In genomic region chr17:59844884-59845594, GRCh38 we compare ENCODE assay signal across 1 cellular context.
TF ChIP-seq lines count a peak whose summit lies in the region.

No MANE protein-coding gene starts in this region.

TF ChIP-seq in K562, 482 proteins besides CTCF, POLR2A, EP300 and RAD21 (continued from another document and continues in another):
- no peak for TF ChIP-seq ETS2 (tag; IDR thresholded peaks at IDR 0.05; ENCODE audit: borderline replicate concordance, poor library complexity, severe bottlenecking)
- TF ChIP-seq RBFOX2 (IDR thresholded peaks at IDR 0.05; ENCODE audit: low read depth, low read length), result no peak
- no peak for TF ChIP-seq ZBTB5 (IDR thresholded peaks at IDR 0.05)
- TF ChIP-seq ETV5 (CRISPR knock-in tag; IDR thresholded peaks at IDR 0.05; ENCODE audit: low read depth), result no peak
- TF ChIP-seq SRSF1 (IDR thresholded peaks at IDR 0.05; ENCODE audit: low read depth, low read length), result no peak
- TF ChIP-seq STAT5B (CRISPR knock-in tag; IDR thresholded peaks at IDR 0.05), result no peak
- peak; percentile 83 for TF ChIP-seq SIRT6 (IDR thresholded peaks at IDR 0.05; ENCODE audit: low read depth, low read length)
- TF ChIP-seq EHMT2 (IDR thresholded peaks at IDR 0.05), result no peak
- no peak for TF ChIP-seq ELK1 (CRISPR knock-in tag; IDR thresholded peaks at IDR 0.05)
- no peak for TF ChIP-seq ZBTB8A (IDR thresholded peaks at IDR 0.05; ENCODE audit: partially characterized antibody)
- peak; percentile 17; the same call in 1 of the 2 replicates for TF ChIP-seq VEZF1 (CRISPR knock-in tag; IDR thresholded peaks at IDR 0.05)
- TF ChIP-seq ZNF445 (CRISPR knock-in tag; IDR thresholded peaks at IDR 0.05; ENCODE audit: low read depth), result peak; percentile 41; the same call in 1 of the 2 replicates
- no peak for TF ChIP-seq RREB1 (CRISPR knock-in tag; IDR thresholded peaks at IDR 0.05)
- no peak for TF ChIP-seq ZNF444 (CRISPR knock-in tag; IDR thresholded peaks at IDR 0.05)
- TF ChIP-seq XRCC5 (IDR thresholded peaks at IDR 0.05; ENCODE audit: low read depth, low read length), result no peak
- no peak for TF ChIP-seq ZNF449 (CRISPR knock-in tag; IDR thresholded peaks at IDR 0.05)
- no peak for TF ChIP-seq SMC3 (conservative IDR thresholded peaks at IDR 0.05; ENCODE audit: insufficient read depth, low read depth, low read length)
- TF ChIP-seq U2AF2 (optimal IDR thresholded peaks at IDR 0.05; ENCODE audit: low read depth, low read length), result no peak
- no peak for TF ChIP-seq ZNF395 (CRISPR knock-in tag; IDR thresholded peaks at IDR 0.05)
- no peak for TF ChIP-seq ZNF696 (CRISPR knock-in tag; conservative IDR thresholded peaks at IDR 0.05)
- TF ChIP-seq REST (CRISPR knock-in tag; IDR thresholded peaks at IDR 0.05; ENCODE audit: low read depth), result no peak
- TF ChIP-seq ZNF655 (CRISPR knock-in tag; IDR thresholded peaks at IDR 0.05), result no peak
- no peak for TF ChIP-seq TARDBP (IDR thresholded peaks at IDR 0.05)
- TF ChIP-seq NUFIP1 (IDR thresholded peaks at IDR 0.05; ENCODE audit: partially characterized antibody), result no peak
- no peak for TF ChIP-seq SMARCA4 (IDR thresholded peaks at IDR 0.05)
- no peak for TF ChIP-seq SRSF7 (optimal IDR thresholded peaks at IDR 0.05; ENCODE audit: low read depth, low read length)
- no peak for TF ChIP-seq CREB5 (CRISPR knock-in tag; IDR thresholded peaks at IDR 0.05)
- TF ChIP-seq ZNF143 (CRISPR knock-in tag; IDR thresholded peaks at IDR 0.05), result no peak
- TF ChIP-seq ZNF224 (CRISPR knock-in tag; IDR thresholded peaks at IDR 0.05), result no peak
- no peak for TF ChIP-seq TFAP4 (CRISPR knock-in tag; IDR thresholded peaks at IDR 0.05; ENCODE audit: borderline replicate concordance)
- TF ChIP-seq E2F8 (IDR thresholded peaks at IDR 0.05; ENCODE audit: low read depth, partially characterized antibody), result no peak
- TF ChIP-seq NR2F6 (CRISPR knock-in tag; IDR thresholded peaks at IDR 0.05), result no peak
- no peak for TF ChIP-seq BRD9 (IDR thresholded peaks at IDR 0.05; ENCODE audit: low read depth, partially characterized antibody)
